25 cellular contexts compared by ENCODE assay signal in the genomic region with DNA sequence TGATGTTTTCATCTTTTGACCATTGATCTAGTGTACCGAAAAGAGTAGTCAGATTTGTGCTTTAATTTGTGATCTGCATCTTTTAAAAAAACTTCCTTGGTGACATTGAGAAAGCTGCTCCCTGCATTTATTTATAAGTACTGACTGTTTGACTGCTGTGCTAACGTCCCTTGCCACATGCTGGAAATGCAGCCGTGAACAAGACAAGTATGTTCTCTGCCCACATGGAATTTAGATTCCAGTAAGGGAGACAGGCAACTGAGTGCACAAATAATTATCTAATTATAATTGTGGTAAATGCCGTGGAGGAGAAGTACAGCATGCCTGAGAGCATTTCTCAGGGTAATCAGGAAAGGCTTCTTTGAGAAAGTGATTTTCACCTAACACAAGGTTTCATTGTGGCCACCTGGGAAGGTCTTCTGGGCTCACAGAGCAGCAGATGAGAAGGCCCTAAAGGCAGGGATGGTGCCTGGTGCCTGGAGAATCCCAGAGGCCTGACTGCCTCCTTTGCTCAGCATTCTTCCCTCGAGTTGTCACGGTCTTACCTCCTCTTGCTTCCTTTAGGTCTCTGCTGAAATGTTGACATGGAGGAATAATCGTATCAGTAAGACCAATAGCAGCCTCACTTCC. TPM values are rescaled to one million over a fixed set of nuclear protein-coding genes. Genes with fewer than 3 reads are reported as not detected.
A peak's percentile ranks its signal among the peaks of the same experiment; 100 is the strongest.
DNase-seq lines count a peak whose midpoint lies in the region; ATAC-seq, FAIRE-seq and TF ChIP-seq lines count a peak whose summit lies in the region.
"Had no signal": no experiment of that assay in that cellular context is flagged by ENCODE, and none has a peak within 500 bp of the region (broad histone marks: within the 10 kb centered on the region; RNA-seq: fewer than 3 reads in every experiment).

No MANE protein-coding gene starts in this region.

- intact Hi-C loops in A673 (cut with micrococcal nuclease; ENCODE audit: unreplicated experiment), result no loop called here
- intact Hi-C loops in HepG2 (cut with micrococcal nuclease; ENCODE audit: unreplicated experiment), result no loop called here

- TF ChIP-seq CTCF in A673 (conservative IDR thresholded peaks at IDR 0.05; ENCODE audit: low read depth, low read length) (no peak), right atrium auricular region (IDR thresholded peaks at IDR 0.05) (no peak), parathyroid adenoma (IDR thresholded peaks at IDR 0.05) (no peak), HepG2 (CRISPR knock-in tag; IDR thresholded peaks at IDR 0.05) (no peak)

- H3K36me3 ChIP-seq in A673 (ENCODE audit: insufficient read depth, low read length, poor library complexity, severe bottlenecking) (no peaks in the 10 kb centered on the region), right atrium auricular region (peaks cover 15% of the 10 kb centered on the region), parathyroid adenoma (ENCODE audit: control insufficient read depth, insufficient read depth, low read length) (no peaks in the 10 kb centered on the region), HepG2 (replicated peaks in 1 of 2; ENCODE audit: control insufficient read depth in 1 of 2, insufficient read depth in 2 of 2, low read length in 2 of 2) (peaks cover 0 to 22% of the 10 kb centered on the region in 2 experiments; a peak in 2 of 5 replicates)
- H3K36me3 ChIP-seq: pancreas had no signal

- BruUV-seq in A673 (replicated peaks; lab: Mats Ljungman, UMichigan) (no TSS peak), HepG2 (replicated peaks; lab: Mats Ljungman, UMichigan) (no TSS peak)

- H3K27me3 ChIP-seq in A673 (replicated peaks; ENCODE audit: insufficient read depth, low read depth, low read length, poor library complexity) (no peaks in the 10 kb centered on the region), right atrium auricular region (no peaks in the 10 kb centered on the region), parathyroid adenoma (ENCODE audit: control insufficient read depth, insufficient read depth, low read length) (no peaks in the 10 kb centered on the region), HepG2 (ENCODE audit: control insufficient read depth in 1 of 2, insufficient read depth in 2 of 2, low read length in 2 of 2) (no peaks in the 10 kb centered on the region)
- H3K27me3 ChIP-seq: BLaER1 treated with 17β-estradiol and CSF1 and Interleukin-3, amounts not matched to agents 10 nM and 100 nM; pancreas had no signal

- H3K4me1 ChIP-seq in A673 (ENCODE audit: insufficient read depth, low read length, poor library complexity, severe bottlenecking) (peaks cover 16% of the 10 kb centered on the region), right atrium auricular region (peaks cover 0 to 28% of the 10 kb centered on the region in 2 donors), parathyroid adenoma (peaks cover 18% of the 10 kb centered on the region), HepG2 (ENCODE audit: insufficient read depth, low read length) (no peaks in the 10 kb centered on the region)
- H3K4me1 ChIP-seq: BLaER1 treated with 17β-estradiol and CSF1 and Interleukin-3, amounts not matched to agents 10 nM and 100 nM had no signal

- POLR2A ChIA-PET in A673 (lab: Charles Lee; ENCODE audit: low non-redundant PET) (no interaction called here), HepG2 (lab: Yijun Ruan, JAX) (no interaction called here)

- H3K9ac ChIP-seq in parathyroid adenoma, result no peak overlapping the region
- H3K9ac ChIP-seq in HepG2 (ENCODE audit: insufficient read depth, low read depth, low read length), result no peak overlapping the region
- H3K9ac ChIP-seq: BLaER1 treated with 17β-estradiol and CSF1 and Interleukin-3, amounts not matched to agents 10 nM and 100 nM had no signal

- H3K79me2 ChIP-seq in parathyroid adenoma (peaks cover 15% of the 10 kb centered on the region), HepG2 (ENCODE audit: insufficient read depth, low read length) (no peaks in the 10 kb centered on the region)

- no peak overlapping the region for H2AFZ ChIP-seq in parathyroid adenoma
- H2AFZ ChIP-seq in HepG2 (ENCODE audit: low read length), result no peak overlapping the region

- CTCF ChIA-PET in A673 (lab: Charles Lee), result no interaction called here
- CTCF ChIA-PET in HepG2 (lab: Yijun Ruan, JAX; ENCODE audit: low intra/inter-chr PET ratio, low total read pairs), result no interaction called here

- no peaks in the 10 kb centered on the region for H4K20me1 ChIP-seq in HepG2 (ENCODE audit: insufficient read depth, low read length)

- WGBS in HepG2 (ENCODE audit: low lambda C conversion rate), result 94% methylated on average over 7 of the region's 7 CpGs

- no peak overlapping the region for H3K27ac ChIP-seq in A673 (ENCODE audit: low read depth, low read length, poor library complexity, severe bottlenecking)
- peak overlapping the region; percentile 38 to 74 for H3K27ac ChIP-seq in right atrium auricular region
- peak overlapping the region; percentile 56 for H3K27ac ChIP-seq in parathyroid adenoma
- no peak overlapping the region for H3K27ac ChIP-seq in HepG2 (ENCODE audit: extremely low read length, insufficient read depth, low read length)
- H3K27ac ChIP-seq: BLaER1 treated with 17β-estradiol and CSF1 and Interleukin-3, amounts not matched to agents 10 nM and 100 nM; HL-60; pancreas; RWPE1; VCaP had no signal

- in situ Hi-C loops in HepG2 (cut with HindIII; ENCODE audit: extremely low pct_ligation_motif_present, low pct_unique_long_range_greater_than_20kb), result no loop called here

- H3K4me3 ChIP-seq in A673 (ENCODE audit: low read depth, low read length, poor library complexity, severe bottlenecking) (no peak overlapping the region), right atrium auricular region (no peak overlapping the region), parathyroid adenoma (ENCODE audit: low read depth, low read length) (no peak overlapping the region), HepG2 (replicated peaks in 1 of 3; ENCODE audit: insufficient read depth in 1 of 3, low read depth in 2 of 3, low read length in 3 of 3) (no peak overlapping the region)
- H3K4me3 ChIP-seq: BLaER1 treated with 17β-estradiol and CSF1 and Interleukin-3, amounts not matched to agents 10 nM and 100 nM; pancreas had no signal

- no peak overlapping the region for H3K4me2 ChIP-seq in parathyroid adenoma (ENCODE audit: low read length)
- H3K4me2 ChIP-seq in HepG2 (ENCODE audit: low read depth, low read length), result no peak overlapping the region
- H3K4me2 ChIP-seq: BLaER1 treated with 17β-estradiol and CSF1 and Interleukin-3, amounts not matched to agents 10 nM and 100 nM had no signal

- TF ChIP-seq RAD21 in HepG2 (CRISPR knock-in tag; IDR thresholded peaks at IDR 0.05), result no peak

- no peak for TF ChIP-seq POLR2A in HepG2 (IDR thresholded peaks at IDR 0.05; ENCODE audit: insufficient read depth in 1 of 2, low read depth in 2 of 2, low read length in 2 of 2)

- FAIRE-seq in HepG2 (lab: Jason Lieb, UNC), result no peak
- FAIRE-seq: A204.1, endometrium, pancreas had no signal

- no peak for ATAC-seq in HepG2
- ATAC-seq: activated T-cell treated with anti-CD3 and anti-CD28 coated beads, Interleukin-2, amount 50 U/mL, for 72 hours; HCT116; pancreas had no signal

- DNase-seq in A673 (ENCODE audit: low spot score) (peak; percentile 11), NCI-H69 (lab: John Stamatoyannopoulos, UW) (peak; percentile 4), right atrium auricular region (ENCODE audit: low spot score) (no peak), NCI-H82 (lab: John Stamatoyannopoulos, UW) (no peak), HepG2 (ENCODE audit: low spot score) (no peak), NCI-H1417 treated with DMSO at 0.1 percent for 48 hours (lab: John Stamatoyannopoulos, UW) (no peak), NCI-H446 (lab: John Stamatoyannopoulos, UW) (no peak)
- DNase-seq: activated CD4-positive, alpha-beta T cell treated with anti-CD3 and anti-CD28 coated beads, Interleukin-2, amount 10 ng/mL, durations not matched to agents 24 days and 14 days; activated naive CD4-positive, alpha-beta T cell treated with Interleukin-2 at 50 U/mL for 16 hours; activated T-cell treated with anti-CD3 and anti-CD28 coated beads, Interleukin-2, amount 50 U/mL, for 72 hours; cortex of kidney; Kasumi-1; NCI-H187 treated with DMSO at 0.1 percent for 48 hours; NCI-H748 treated with DMSO at 0.1 percent for 48 hours; pancreas had no signal

- TF ChIP-seq EP300 in HepG2 (IDR thresholded peaks at IDR 0.05; ENCODE audit: low read depth in 2 of 2, low read length in 2 of 2) (no peak), HepG2 (CRISPR knock-in tag; IDR thresholded peaks at IDR 0.05; ENCODE audit: borderline replicate concordance) (no peak)

- H3K9me3 ChIP-seq in A673 (ENCODE audit: low read depth, low read length, poor library complexity, severe bottlenecking) (no peaks in the 10 kb centered on the region), right atrium auricular region (no peaks in the 10 kb centered on the region), parathyroid adenoma (ENCODE audit: control insufficient read depth, low read length) (no peaks in the 10 kb centered on the region), HepG2 (ENCODE audit: low read length) (no peaks in the 10 kb centered on the region)
- H3K9me3 ChIP-seq: pancreas had no signal

RNA-seq across cellular contexts. Expression of gene PTTG2, which starts 55.8 kb away (rescaled TPM):
- total RNA-seq in A673 (2021) (not detected in 2 replicates), right atrium auricular region (1 to 10 TPM in 1 of 2 donors, not detected in 1; 3.6 TPM), HepG2 (2016; rRNA removed; fragmentation: Illumina TruSeq; extraction: Trizol) (not detected in 2 replicates)
- not detected in 2 replicates for total RNA-seq in HepG2 (2016; cell fraction: cytosol; rRNA removed; fragmentation: Illumina TruSeq; extraction: Trizol; ENCODE audit: low read depth)
- total RNA-seq in HepG2 (2016; cell fraction: insoluble cytoplasmic fraction; rRNA removed; fragmentation: Illumina TruSeq; extraction: Trizol), result not detected in 2 replicates
- total RNA-seq in HepG2 (2016; cell fraction: membrane; rRNA removed; fragmentation: Illumina TruSeq; extraction: Trizol), result not detected in 2 replicates
- not detected in 2 replicates for total RNA-seq in HepG2 (2016; cell fraction: nucleus; rRNA removed; fragmentation: Illumina TruSeq; extraction: Trizol)
- polyA plus RNA-seq in HepG2 (2011; rRNA removed), result not detected in 2 replicates
- polyA plus RNA-seq in HepG2 (2011; cell fraction: cytosol; rRNA removed), result not detected in 2 replicates
- polyA plus RNA-seq in HepG2 (2011; cell fraction: nucleus; rRNA removed), result not detected in 2 replicates
- polyA plus RNA-seq in HepG2 (2012), result not detected in 2 replicates
- polyA plus RNA-seq in HepG2 (2016; cell fraction: cytosol; fragmentation: Illumina TruSeq; extraction: Trizol; ENCODE audit: low read depth), result not detected in 2 replicates
- polyA plus RNA-seq in HepG2 (2016; cell fraction: insoluble cytoplasmic fraction; fragmentation: Illumina TruSeq; extraction: Trizol; ENCODE audit: low read depth), result not detected in 2 replicates
- polyA plus RNA-seq in HepG2 (2016; cell fraction: membrane; fragmentation: Illumina TruSeq; extraction: Trizol; ENCODE audit: low read depth), result not detected in 2 replicates
- polyA plus RNA-seq in HepG2 (2016; cell fraction: nucleus; fragmentation: Illumina TruSeq; extraction: Trizol; ENCODE audit: insufficient read depth, low read depth), result not detected in 2 replicates
- polyA minus RNA-seq in HepG2 (2011; rRNA and poly(A)+ RNA removed; ENCODE audit: low replicate concordance), result not detected in 2 replicates
- polyA minus RNA-seq in HepG2 (2011; cell fraction: cytosol; rRNA and poly(A)+ RNA removed), result not detected in 2 replicates
- not detected in 2 replicates for polyA minus RNA-seq in HepG2 (2011; cell fraction: nucleus; rRNA and poly(A)+ RNA removed)
- total RNA-seq: activated T-cell treated with anti-CD3 and anti-CD28 coated beads, Interleukin-2, amount 50 U/mL, for 72 hours; Daoy had no signal
- polyA plus RNA-seq: neural cell had no signal

Comparison
In these comparisons a context has a peak if more than half of its experiments do, and no peak if none do; other contexts are left out.
1. DNase-seq: peak in A673 (single experiment) and NCI-H69 (single experiment); none in right atrium auricular region (single experiment), NCI-H82 (single experiment), HepG2 (single experiment), NCI-H1417 treated with DMSO at 0.1 percent for 48 hours (single experiment) and NCI-H446 (0 of 2).
2. H3K27ac ChIP-seq: peak in right atrium auricular region (2 of 2) and parathyroid adenoma (single experiment); none in A673 (single experiment) and HepG2 (single experiment).